ENCODE assay signal across 15 cellular contexts in the genomic region with DNA sequence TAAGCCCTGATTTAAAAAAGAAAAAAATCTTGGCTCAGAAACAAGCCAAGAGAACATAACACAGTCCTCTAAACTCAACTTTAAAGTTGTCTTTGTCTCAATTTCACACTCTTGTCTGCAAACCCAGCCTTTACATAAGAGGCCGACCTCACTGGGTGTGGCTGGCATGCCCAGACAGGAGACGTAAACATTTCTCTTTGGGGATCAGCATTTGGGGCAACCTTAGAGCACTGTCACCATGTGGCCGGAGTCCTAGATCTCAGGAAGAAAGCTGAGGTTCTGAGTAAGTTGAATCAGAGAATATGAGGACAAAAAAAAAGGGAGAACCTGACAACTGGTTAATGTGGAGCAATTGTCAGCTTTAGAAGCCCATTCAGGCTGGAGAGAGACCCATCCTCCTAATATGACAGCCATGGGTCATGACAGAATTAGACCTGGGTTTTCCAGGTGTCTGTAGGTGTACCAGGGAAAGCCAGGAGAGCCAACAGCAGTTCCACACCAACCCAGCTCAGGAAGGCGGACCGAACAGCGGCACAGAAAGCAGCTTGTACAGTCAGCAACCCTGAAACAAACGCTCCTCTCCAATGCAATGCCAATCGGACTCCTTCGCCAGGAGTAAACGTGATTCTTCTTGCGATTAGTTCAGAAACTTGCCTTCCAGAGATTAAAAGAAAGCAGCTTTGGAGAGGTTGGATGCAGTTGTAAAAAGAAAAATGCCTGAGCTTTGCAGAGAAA.
DNase-seq lines count a peak whose midpoint lies in the region; ATAC-seq, FAIRE-seq and TF ChIP-seq lines count a peak whose summit lies in the region.
"Had no signal": no experiment of that assay in that cellular context is flagged by ENCODE, and none has a peak within 500 bp of the region (broad histone marks: within the 10 kb centered on the region; RNA-seq: fewer than 3 reads in every experiment).

No MANE protein-coding gene starts in this region.

- H3K27me3 ChIP-seq in H1 (replicated peaks in 1 of 4; ENCODE audit: control insufficient read depth in 3 of 4, extremely low read depth in 1 of 4, insufficient read depth in 3 of 4, low read length in 3 of 4) (no peaks in the 10 kb centered on the region), aorta (ENCODE audit: control insufficient read depth in 1 of 2, insufficient read depth in 2 of 2, low read length in 1 of 2) (no peaks in the 10 kb centered on the region)
- H3K27me3 ChIP-seq: pancreas had no signal

- peak; percentile 24 for DNase-seq in NCI-H2171 treated with DMSO at 0.1 percent for 48 hours (lab: John Stamatoyannopoulos, UW)
- no peak for DNase-seq in NCI-H2171 (lab: John Stamatoyannopoulos, UW)
- no peak for DNase-seq in H1 (ENCODE audit: low read depth in 1 of 2, low spot score in 2 of 2)
- no peak for DNase-seq in aorta
- DNase-seq in T-helper 2 cell treated with Interferon-gamma antibody and Interleukin-4, amounts not matched to agents 5 μg/mL and 100 μg/mL, for 36 hours (ENCODE audit: low spot score) = no peak
- no peak for DNase-seq in NCI-H1105 treated with DMSO at 0.1 percent for 48 hours (lab: John Stamatoyannopoulos, UW)
- DNase-seq in GM13976 (ENCODE audit: low spot score) = no peak
- DNase-seq: activated naive CD4-positive, alpha-beta T cell; immature natural killer cell; NCI-H446 treated with DMSO at 0.1 percent for 48 hours; pancreas; PC-3 had no signal

- H3K36me3 ChIP-seq in H1 (ENCODE audit: control insufficient read depth in 2 of 4, insufficient read depth in 4 of 4, low read length in 3 of 4) (no peaks in the 10 kb centered on the region), aorta (ENCODE audit: control insufficient read depth in 1 of 2, insufficient read depth in 2 of 2, low read length in 1 of 2) (no peaks in the 10 kb centered on the region)
- H3K36me3 ChIP-seq: pancreas had no signal

- no peak overlapping the region for H3K27ac ChIP-seq in H1 (ENCODE audit: low read depth, low read length)
- no peak overlapping the region for H3K27ac ChIP-seq in aorta (ENCODE audit: low read depth in 1 of 2, low read length in 2 of 2)
- H3K27ac ChIP-seq: 22Rv1, C4-2B, pancreas had no signal

- no peaks in the 10 kb centered on the region for H4K20me1 ChIP-seq in H1 (replicated peaks in 1 of 2; ENCODE audit: control insufficient read depth in 1 of 2, insufficient read depth in 2 of 2, low read length in 2 of 2)

- no peak for TF ChIP-seq POLR2A in H1 (IDR thresholded peaks at IDR 0.05; ENCODE audit: control extremely low read depth in 1 of 2, low read depth in 2 of 2, low read length in 2 of 2)

- H3K14ac ChIP-seq in H1 (ENCODE audit: insufficient read length) = no peak overlapping the region

- H3K79me2 ChIP-seq in H1 (ENCODE audit: control insufficient read depth in 1 of 2, insufficient read depth in 2 of 2, low read length in 2 of 2) = no peaks in the 10 kb centered on the region

- H2BK120ac ChIP-seq in H1 (replicated peaks; ENCODE audit: low read depth, low read length) = no peak overlapping the region

- H2BK20ac ChIP-seq in H1 (ENCODE audit: low read length) = no peak overlapping the region

- H2AK5ac ChIP-seq in H1 (ENCODE audit: low read depth, low read length) = no peak overlapping the region

- no peaks in the 10 kb centered on the region for H3K79me1 ChIP-seq in H1 (ENCODE audit: low read depth, low read length)

- no peak overlapping the region for H2BK12ac ChIP-seq in H1 (ENCODE audit: low read depth, low read length)

- no peaks in the 10 kb centered on the region for H3K9me3 Mint-ChIP-seq in nephron
- no peaks in the 10 kb centered on the region for H3K9me3 Mint-ChIP-seq in T-helper 2 cell treated with Interferon-gamma antibody and Interleukin-4, amounts not matched to agents 5 μg/mL and 100 μg/mL, for 36 hours
- H3K9me3 Mint-ChIP-seq: immature natural killer cell had no signal

- no peak overlapping the region for H2BK5ac ChIP-seq in H1 (ENCODE audit: low read depth, low read length)

- ATAC-seq in aorta (ENCODE audit: low FRiP score) = no peak
- ATAC-seq: pancreas, PC-3 had no signal

- H4K8ac ChIP-seq in H1 (ENCODE audit: extremely low read depth, insufficient read depth, low read length) = no peak overlapping the region

- H3K4me1 Mint-ChIP-seq in nephron = peaks cover 12% of the 10 kb centered on the region
- peaks cover 7% of the 10 kb centered on the region for H3K4me1 Mint-ChIP-seq in T-helper 2 cell treated with Interferon-gamma antibody and Interleukin-4, amounts not matched to agents 5 μg/mL and 100 μg/mL, for 36 hours (ENCODE audit: low read depth)
- H3K4me1 Mint-ChIP-seq: immature natural killer cell had no signal

- no peak overlapping the region for H2BK15ac ChIP-seq in H1 (ENCODE audit: low read length)

- H3K4me2 ChIP-seq in H1 (ENCODE audit: insufficient read depth in 1 of 2, low read depth in 2 of 2, low read length in 2 of 2) = no peak overlapping the region

- no peak overlapping the region for H4K91ac ChIP-seq in H1 (replicated peaks; ENCODE audit: insufficient read length, low read length)

- no peak overlapping the region for H3K4me3 Mint-ChIP-seq in nephron
- H3K4me3 Mint-ChIP-seq in T-helper 2 cell treated with Interferon-gamma antibody and Interleukin-4, amounts not matched to agents 5 μg/mL and 100 μg/mL, for 36 hours = no peak overlapping the region
- H3K4me3 Mint-ChIP-seq: immature natural killer cell had no signal

- peaks cover 0 to 4% (median 2%) of the 10 kb centered on the region in 4 experiments; a peak in 4 of 7 replicates for H3K4me1 ChIP-seq in H1 (replicated peaks in 1 of 4; ENCODE audit: control insufficient read depth in 3 of 4, insufficient read depth in 4 of 4, low read length in 3 of 4)
- H3K4me1 ChIP-seq in aorta (ENCODE audit: control insufficient read depth in 1 of 2, insufficient read depth in 2 of 2, low read length in 2 of 2) = no peaks in the 10 kb centered on the region

- H4K5ac ChIP-seq in H1 (ENCODE audit: insufficient read length, low read depth, low read length) = no peak overlapping the region

- H3K36me3 Mint-ChIP-seq in nephron (ENCODE audit: low read depth) = no peaks in the 10 kb centered on the region
- H3K36me3 Mint-ChIP-seq in T-helper 2 cell treated with Interferon-gamma antibody and Interleukin-4, amounts not matched to agents 5 μg/mL and 100 μg/mL, for 36 hours (ENCODE audit: low read depth) = no peaks in the 10 kb centered on the region
- H3K36me3 Mint-ChIP-seq: immature natural killer cell had no signal

- H3K23me2 ChIP-seq in H1 (ENCODE audit: low read depth, low read length) = no peaks in the 10 kb centered on the region

- H2AFZ ChIP-seq in H1 (ENCODE audit: low read length) = 0 out of 2 replicates have a peak overlapping the region, but pooled peaks have one; percentile 79

- no peaks in the 10 kb centered on the region for H3K27me3 Mint-ChIP-seq in nephron (ENCODE audit: low read depth)
- H3K27me3 Mint-ChIP-seq in T-helper 2 cell treated with Interferon-gamma antibody and Interleukin-4, amounts not matched to agents 5 μg/mL and 100 μg/mL, for 36 hours (ENCODE audit: low read depth) = peaks cover 47% of the 10 kb centered on the region

- no peak overlapping the region for H3K9ac ChIP-seq in H1 (replicated peaks in 1 of 4; ENCODE audit: extremely low read depth in 1 of 4, low read depth in 3 of 4, low read length in 3 of 4)

- WGBS in H1 (ENCODE audit: extremely low coverage in 1 of 2, insufficient coverage in 1 of 2, insufficient read length in 1 of 2, insufficient replicate concordance in 2 of 2, low coverage in 1 of 2, low lambda C conversion rate in 2 of 2, missing lambda C conversion rate in 1 of 2), 2 experiments = 92% methylated on average over 11 of the region's 11 CpGs; no CpG with 5 or more reads in 1 of the 2 experiments
- 7 to 11% methylated on average over 11 of the region's 11 CpGs for WGBS in aorta, 2 donors

- peak overlapping the region; percentile 45 to 58 (median 52) for H3K27ac Mint-ChIP-seq in nephron
- no peak overlapping the region for H3K27ac Mint-ChIP-seq in T-helper 2 cell treated with Interferon-gamma antibody and Interleukin-4, amounts not matched to agents 5 μg/mL and 100 μg/mL, for 36 hours

- H3K18ac ChIP-seq in H1 (ENCODE audit: extremely low read depth, low read length) = no peak overlapping the region

- in situ Hi-C loops in GM13976 (cut with MboI; ENCODE audit: low sequenced_read_pairs, unreplicated experiment) = no loop called here

- H3K9me3 ChIP-seq in H1 (ENCODE audit: insufficient read depth in 2 of 2, low read depth in 1 of 2, low read length in 1 of 2) (no peaks in the 10 kb centered on the region), aorta (ENCODE audit: control insufficient read depth, low read length) (no peaks in the 10 kb centered on the region)
- H3K9me3 ChIP-seq: pancreas had no signal

- TF ChIP-seq CTCF in H1 (IDR thresholded peaks at IDR 0.05; ENCODE audit: control extremely low read depth in 1 of 3, insufficient read depth in 1 of 3, low read depth in 1 of 3, low read length in 3 of 3) (no peak), nephron (IDR thresholded peaks at IDR 0.05; ENCODE audit: unreplicated experiment in 3 of 3) (no peak), GM13976 (IDR thresholded peaks at IDR 0.05; ENCODE audit: borderline replicate concordance, control extremely low read depth, extremely low read depth, insufficient read depth, missing control alignments) (no peak)

- CTCF ChIA-PET in H1 (lab: Charles Lee; ENCODE audit: partially characterized antibody) = interaction anchor here (0.6 to 1.0 kb wide), 3 partner anchors 28 to 185 kb away, joined by 3 read pairs; no protein-coding TSS in a partner anchor

- no peak for TF ChIP-seq EP300 in H1 (IDR thresholded peaks at IDR 0.05; ENCODE audit: borderline replicate concordance in 1 of 2, low read depth in 2 of 2, low read length in 2 of 2)

- TF ChIP-seq RAD21 in H1 (IDR thresholded peaks at IDR 0.05 in 1 of 2, conservative IDR thresholded peaks at IDR 0.05 in 1 of 2; ENCODE audit: low read depth in 2 of 2, low read length in 2 of 2) = no peak

- FAIRE-seq in H1 (lab: Jason Lieb, UNC) = no peak
- FAIRE-seq: pancreas had no signal

- intact Hi-C loops in aorta (cut with DNase I) = no loop called here

- POLR2A ChIA-PET in H1 (lab: Charles Lee; ENCODE audit: partially characterized antibody) = interaction anchor here (0.6 kb wide), 1 partner anchor 405 kb away, joined by 5 read pairs; no protein-coding TSS in a partner anchor

- H3K4me3 ChIP-seq in H1 (ENCODE audit: extremely low read depth in 1 of 4, insufficient read depth in 2 of 4, low read depth in 3 of 4, low read length in 4 of 4) = no peak overlapping the region
- peak overlapping the region; percentile 6 to 32 for H3K4me3 ChIP-seq in aorta (ENCODE audit: low read length in 2 of 2)
- H3K4me3 ChIP-seq: pancreas had no signal

- no peak overlapping the region for H3K4ac ChIP-seq in H1 (replicated peaks; ENCODE audit: insufficient read length, low read depth, low read length)

- H3K56ac ChIP-seq in H1 (replicated peaks; ENCODE audit: insufficient read length, low read depth, low read length) = no peak overlapping the region

- no peak overlapping the region for H3K23ac ChIP-seq in H1 (ENCODE audit: insufficient read length)

TF ChIP-seq in H1, 55 proteins besides CTCF, POLR2A, EP300 and RAD21 (continues in another document):
- TF ChIP-seq SP1 (IDR thresholded peaks at IDR 0.05; ENCODE audit: low read depth, low read length) (no peak), TEAD4 (IDR thresholded peaks at IDR 0.05; ENCODE audit: low read depth, low read length) (no peak), BCL11A (IDR thresholded peaks at IDR 0.05; ENCODE audit: low read depth in 2 of 2, low read length in 2 of 2) (no peak), HDAC2 (IDR thresholded peaks at IDR 0.05; ENCODE audit: borderline replicate concordance in 1 of 2, low read depth in 2 of 2, low read length in 2 of 2) (no peak)

Comparison
In these comparisons a context has a peak if more than half of its experiments do, and no peak if none do; other contexts are left out.
1. H3K4me3 ChIP-seq: peak in aorta (2 of 2); none in H1 (0 of 4).